Comparison of ENCODE assay signal across 24 cellular contexts in the genomic region with DNA sequence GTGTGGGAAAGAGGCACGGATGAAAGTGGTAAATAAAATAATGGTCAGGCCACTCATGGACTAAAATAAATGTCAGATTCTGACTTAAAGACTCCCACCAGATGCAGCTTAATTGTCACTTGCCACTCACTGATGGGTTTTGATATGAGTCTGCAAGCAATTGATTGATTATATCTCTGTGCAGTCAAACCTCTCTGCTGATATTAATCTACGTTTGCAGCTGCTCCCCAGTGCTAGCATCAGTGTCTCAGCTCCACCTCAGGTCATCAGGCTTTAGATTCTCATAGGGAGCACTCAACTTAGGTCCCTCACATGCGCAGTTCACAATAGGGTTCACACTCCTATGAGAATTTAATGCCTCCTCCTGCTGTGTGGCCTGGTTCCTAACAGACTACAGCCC.
"Had no signal": no experiment of that assay in that cellular context is flagged by ENCODE, and none has a peak within 500 bp of the region (broad histone marks: within the 10 kb centered on the region; RNA-seq: fewer than 3 reads in every experiment).

No MANE protein-coding gene starts in this region.

- H3K36me3 ChIP-seq: ovary, right lobe of liver, sigmoid colon, stomach, thoracic aorta, thyroid gland, tibial nerve, upper lobe of left lung, vagina had no signal

- H2AFZ ChIP-seq: parathyroid adenoma had no signal

- H3K27me3 ChIP-seq: ovary, right lobe of liver, sigmoid colon, stomach, thyroid gland, tibial nerve, upper lobe of left lung, vagina had no signal

- H3K27ac ChIP-seq: ovary, parathyroid adenoma, psoas muscle, right lobe of liver, sigmoid colon, stomach, thoracic aorta, thyroid gland, tibial nerve, upper lobe of left lung, vagina had no signal

- DNase-seq: nephron progenitor cell; occipital lobe; ovary; posterior cingulate gyrus; psoas muscle; right cardiac atrium; right lobe of liver; sigmoid colon; small intestine; stimulated activated CD4-positive, alpha-beta T cell treated with anti-CD3 and anti-CD28 coated beads, Interleukin-15, amount 100 ng/mL, for 24 hours; stimulated activated CD4-positive, alpha-beta T cell treated with anti-CD3 and anti-CD28 coated beads, Interleukin-2, amount 100 ng/mL, for 24 hours; stimulated activated CD4-positive, alpha-beta T cell treated with anti-CD3 and anti-CD28 coated beads, Interleukin-2, amount 100 ng/mL, for 48 hours; stimulated activated CD4-positive, alpha-beta T cell treated with anti-CD3 and anti-CD28 coated beads, Interleukin-4, amount 100 ng/mL, for 24 hours; stimulated activated naive B cell treated with anti-CD40 and anti-IgM and Interleukin-4, amounts not matched to agents 10 μg/mL and 1 μg/mL and 100 μg/mL, for 72 hours; stimulated activated naive CD4-positive, alpha-beta T cell treated with Interleukin-2 at 50 U/mL for 16 hours; stomach; thyroid gland; trophoblast cell; upper lobe of left lung had no signal

- H3K9me3 ChIP-seq: ovary, right lobe of liver, thyroid gland, vagina had no signal

- ATAC-seq: psoas muscle; right cardiac atrium; right lobe of liver; stimulated activated effector memory CD8-positive, alpha-beta T cell treated with anti-CD3 and anti-CD28 coated beads, Interleukin-12 subunit alpha, Interleukin-12 subunit beta, amount 100 ng/mL, for 72 hours; stimulated activated naive B cell treated with anti-CD40 and anti-IgM and Interleukin-4, amounts not matched to agents 10 μg/mL and 1 μg/mL and 100 μg/mL, for 72 hours had no signal

- H3K9ac ChIP-seq: parathyroid adenoma had no signal

- H3K4me3 ChIP-seq: ovary, psoas muscle, right lobe of liver, sigmoid colon, stomach, thoracic aorta, thyroid gland, tibial nerve, upper lobe of left lung, vagina had no signal

- H3K4me1 ChIP-seq: parathyroid adenoma, psoas muscle, right lobe of liver, sigmoid colon, stomach, thyroid gland, tibial nerve, upper lobe of left lung, vagina had no signal
